In genomic region chr7:151607464-151607867, GRCh38 we compare ENCODE assay signal across 11 cellular contexts.
DNase-seq lines count a peak whose midpoint lies in the region; ATAC-seq, FAIRE-seq and TF ChIP-seq lines count a peak whose summit lies in the region.
"Had no signal": no experiment of that assay in that cellular context is flagged by ENCODE, and none has a peak within 500 bp of the region (broad histone marks: within the 10 kb centered on the region; RNA-seq: fewer than 3 reads in every experiment).

No MANE protein-coding gene starts in this region.

- H3K27me3 ChIP-seq in endothelial cell of umbilical vein (ENCODE audit: control insufficient read depth in 2 of 2, insufficient read depth in 2 of 2, low read length in 2 of 2) (no peaks in the 10 kb centered on the region), mucosa of rectum (ENCODE audit: control insufficient read depth in 2 of 2, insufficient read depth in 2 of 2, low read length in 2 of 2) (no peaks in the 10 kb centered on the region), BE2C (no peaks in the 10 kb centered on the region)

- DNase-seq in H4 (ENCODE audit: low spot score) (peak; percentile 30), RCC 7860 (ENCODE audit: low spot score) (peak; percentile 72), endothelial cell of umbilical vein (ENCODE audit: low read depth, low spot score) (no peak), BE2C (no peak), T1000 (lab: John Stamatoyannopoulos, UW) (no peak)
- DNase-seq: activated CD8-positive, alpha-beta T cell treated with anti-CD3 and anti-CD28 coated beads for 36 hours; activated effector memory CD4-positive, alpha-beta T cell treated with Interleukin-2 at 50 U/mL for 16 hours; NCI-H1694 treated with DMSO at 0.1 percent for 48 hours had no signal

- H2AFZ ChIP-seq in endothelial cell of umbilical vein (ENCODE audit: low read depth, low read length) = no peak overlapping the region

- dilution Hi-C loops in endothelial cell of umbilical vein (cut with MboI; ENCODE audit: extremely low pct_ligation_motif_present, low sequenced_read_pairs) = no loop called here

- H3K9me3 ChIP-seq in endothelial cell of umbilical vein (replicated peaks; ENCODE audit: control insufficient read depth, insufficient read depth, low read length) (no peaks in the 10 kb centered on the region), mucosa of rectum (ENCODE audit: control insufficient read depth in 2 of 2, low read length in 2 of 2) (no peaks in the 10 kb centered on the region), BE2C (no peaks in the 10 kb centered on the region)

- TF ChIP-seq CTCF in endothelial cell of umbilical vein (IDR thresholded peaks at IDR 0.05; ENCODE audit: extremely low read depth in 1 of 2, insufficient read depth in 1 of 2, low read depth in 1 of 2, low read length in 2 of 2) (no peak), BE2C (IDR thresholded peaks at IDR 0.05; ENCODE audit: low read depth, low read length) (no peak)

- H3K4me3 ChIP-seq in endothelial cell of umbilical vein (replicated peaks in 1 of 3; ENCODE audit: insufficient read depth in 1 of 3, low read depth in 1 of 3, low read length in 3 of 3) (no peak overlapping the region), mucosa of rectum (ENCODE audit: low read length in 2 of 2) (no peak overlapping the region), BE2C (ENCODE audit: low read depth, low read length) (no peak overlapping the region)

- TF ChIP-seq POLR2A in endothelial cell of umbilical vein (IDR thresholded peaks at IDR 0.05; ENCODE audit: low read depth, low read length) = no peak

- CTCF ChIA-PET in endothelial cell of umbilical vein (lab: Charles Lee) = no interaction called here

- POLR2A ChIA-PET in endothelial cell of umbilical vein (lab: Charles Lee) = no interaction called here

- H3K27ac ChIP-seq in endothelial cell of umbilical vein (ENCODE audit: insufficient read depth, low read depth, low read length) (no peak overlapping the region), mucosa of rectum (ENCODE audit: low read depth in 2 of 2, low read length in 2 of 2) (peak overlapping the region; percentile 17 to 62)

- no peaks in the 10 kb centered on the region for H3K9me1 ChIP-seq in endothelial cell of umbilical vein (replicated peaks; ENCODE audit: control insufficient read depth, extremely low read depth, insufficient read depth, low read length)

- intact Hi-C loops in endothelial cell of umbilical vein (cut with micrococcal nuclease) = no loop called here

- ATAC-seq in GM18870 (IDR thresholded peaks at IDR 0.05; ENCODE audit: unreplicated experiment) = no peak
- ATAC-seq in GM19351 (IDR thresholded peaks at IDR 0.05; ENCODE audit: unreplicated experiment) = no peak
- ATAC-seq: activated CD8-positive, alpha-beta T cell treated with anti-CD3 and anti-CD28 coated beads for 36 hours had no signal

- no peak overlapping the region for H3K4me2 ChIP-seq in endothelial cell of umbilical vein (ENCODE audit: insufficient read depth, low read length)

- FAIRE-seq in RCC 7860 (lab: Jason Lieb, UNC) (peak; percentile 93), endothelial cell of umbilical vein (lab: Jason Lieb, UNC) (peak; percentile 62)

- H3K9ac ChIP-seq in endothelial cell of umbilical vein (replicated peaks; ENCODE audit: extremely low read depth, insufficient read depth, low read length) = no peak overlapping the region
- H3K9ac ChIP-seq in mucosa of rectum (ENCODE audit: low read depth in 1 of 2, low read length in 2 of 2) = no peak overlapping the region

- H4K20me1 ChIP-seq in endothelial cell of umbilical vein (replicated peaks; ENCODE audit: control insufficient read depth, extremely low read depth, insufficient read depth, low read length) = no peaks in the 10 kb centered on the region

- H3K79me2 ChIP-seq in endothelial cell of umbilical vein (ENCODE audit: control insufficient read depth, insufficient read depth, low read length) = peaks cover 49% of the 10 kb centered on the region

- H3K4me1 ChIP-seq in endothelial cell of umbilical vein (ENCODE audit: control insufficient read depth, extremely low read depth, insufficient read depth, low read length) = peaks cover 10% of the 10 kb centered on the region
- H3K4me1 ChIP-seq in mucosa of rectum (ENCODE audit: control insufficient read depth in 2 of 2, insufficient read depth in 2 of 2, low read length in 2 of 2) = peaks cover 3 to 4% of the 10 kb centered on the region in 2 donors
- no peaks in the 10 kb centered on the region for H3K4me1 ChIP-seq in BE2C

- H3K36me3 ChIP-seq in endothelial cell of umbilical vein (ENCODE audit: control insufficient read depth in 2 of 2, extremely low read depth in 1 of 2, insufficient read depth in 2 of 2, low read length in 2 of 2) (peaks cover 0 to 4% of the 10 kb centered on the region in 2 experiments), mucosa of rectum (ENCODE audit: control insufficient read depth in 2 of 2, insufficient read depth in 2 of 2, low read length in 2 of 2) (peaks cover 3 to 9% of the 10 kb centered on the region in 2 donors), BE2C (no peaks in the 10 kb centered on the region)

- no TSS peak for BruUV-seq in endothelial cell of umbilical vein (replicated peaks; lab: Mats Ljungman, UMichigan)

TF ChIP-seq in endothelial cell of umbilical vein, 7 proteins besides CTCF, POLR2A, EP300 and RAD21:
- TF ChIP-seq JUN (IDR thresholded peaks at IDR 0.05; ENCODE audit: borderline replicate concordance, insufficient read depth, insufficient read length, low read depth) = no peak
- no peak for TF ChIP-seq MAX (IDR thresholded peaks at IDR 0.05; ENCODE audit: insufficient read depth, insufficient read length)
- peak; percentile 31 for TF ChIP-seq FOS (IDR thresholded peaks at IDR 0.05; ENCODE audit: borderline replicate concordance, insufficient read depth, low read length)

Comparison
In these comparisons a context has a peak if more than half of its experiments do, and no peak if none do; other contexts are left out.
1. DNase-seq: peak in H4 (single experiment) and RCC 7860 (single experiment); none in endothelial cell of umbilical vein (single experiment), BE2C (single experiment) and T1000 (single experiment).